1 cellular context compared by ENCODE assay signal in the genomic region with DNA sequence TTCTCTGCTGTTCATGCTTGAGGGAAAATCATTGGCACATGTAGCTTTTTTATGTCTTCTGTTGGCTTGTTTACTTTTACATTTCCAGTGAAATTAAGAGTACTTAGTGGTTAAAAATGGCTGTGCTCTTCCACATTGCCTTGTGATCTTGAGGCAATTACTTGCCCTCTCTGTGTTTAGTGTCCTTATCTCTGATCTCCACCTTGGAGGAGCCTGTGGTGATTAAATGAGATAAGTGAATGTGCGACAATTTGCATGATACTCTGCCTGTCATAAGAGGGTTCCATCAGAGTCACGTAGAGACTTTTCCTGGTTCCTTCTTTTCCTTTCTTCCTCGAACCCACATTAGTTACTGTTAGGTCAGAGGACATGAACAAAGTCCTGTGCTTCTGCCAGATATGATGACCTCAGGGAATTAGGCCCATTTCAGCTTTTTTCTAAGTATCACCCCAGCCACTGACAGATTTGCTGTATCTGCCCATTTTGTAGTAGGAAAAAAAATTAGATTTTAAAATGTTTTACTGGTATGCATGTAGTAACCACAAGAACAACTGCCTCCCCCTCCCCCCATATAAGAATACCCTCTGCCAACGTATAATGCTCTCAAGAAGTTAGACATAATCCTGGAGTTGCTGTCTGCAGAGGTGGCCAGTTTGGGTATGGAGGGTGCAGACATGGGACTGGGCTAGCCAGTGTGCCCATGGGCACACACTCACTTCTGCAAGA.
TF ChIP-seq lines count a peak whose summit lies in the region.

No MANE protein-coding gene starts in this region.

TF ChIP-seq in K562, 482 proteins besides CTCF, POLR2A, EP300 and RAD21 (continued from another document and continues in another):
- TF ChIP-seq, protein P1, sequence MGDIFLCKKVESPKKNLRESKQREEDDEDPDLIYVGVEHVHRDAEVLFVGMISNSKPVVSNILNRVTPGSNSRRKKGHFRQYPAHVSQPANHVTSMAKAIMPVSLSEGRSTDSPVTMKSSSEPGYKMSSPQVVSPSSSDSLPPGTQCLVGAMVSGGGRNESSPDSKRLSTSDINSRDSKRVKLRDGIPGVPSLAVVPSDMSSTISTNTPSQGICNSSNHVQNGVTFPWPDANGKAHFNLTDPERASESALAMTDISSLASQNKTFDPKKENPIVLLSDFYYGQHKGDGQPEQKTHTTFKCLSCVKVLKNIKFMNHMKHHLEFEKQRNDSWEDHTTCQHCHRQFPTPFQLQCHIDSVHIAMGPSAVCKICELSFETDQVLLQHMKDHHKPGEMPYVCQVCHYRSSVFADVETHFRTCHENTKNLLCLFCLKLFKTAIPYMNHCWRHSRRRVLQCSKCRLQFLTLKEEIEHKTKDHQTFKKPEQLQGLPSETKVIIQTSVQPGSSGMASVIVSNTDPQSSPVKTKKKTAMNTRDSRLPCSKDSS (IDR thresholded peaks at IDR 0.05; ENCODE audit: low read depth, partially characterized antibody): no peak
- TF ChIP-seq ZNF785 (CRISPR knock-in tag; IDR thresholded peaks at IDR 0.05): no peak
- TF ChIP-seq, protein P2, sequence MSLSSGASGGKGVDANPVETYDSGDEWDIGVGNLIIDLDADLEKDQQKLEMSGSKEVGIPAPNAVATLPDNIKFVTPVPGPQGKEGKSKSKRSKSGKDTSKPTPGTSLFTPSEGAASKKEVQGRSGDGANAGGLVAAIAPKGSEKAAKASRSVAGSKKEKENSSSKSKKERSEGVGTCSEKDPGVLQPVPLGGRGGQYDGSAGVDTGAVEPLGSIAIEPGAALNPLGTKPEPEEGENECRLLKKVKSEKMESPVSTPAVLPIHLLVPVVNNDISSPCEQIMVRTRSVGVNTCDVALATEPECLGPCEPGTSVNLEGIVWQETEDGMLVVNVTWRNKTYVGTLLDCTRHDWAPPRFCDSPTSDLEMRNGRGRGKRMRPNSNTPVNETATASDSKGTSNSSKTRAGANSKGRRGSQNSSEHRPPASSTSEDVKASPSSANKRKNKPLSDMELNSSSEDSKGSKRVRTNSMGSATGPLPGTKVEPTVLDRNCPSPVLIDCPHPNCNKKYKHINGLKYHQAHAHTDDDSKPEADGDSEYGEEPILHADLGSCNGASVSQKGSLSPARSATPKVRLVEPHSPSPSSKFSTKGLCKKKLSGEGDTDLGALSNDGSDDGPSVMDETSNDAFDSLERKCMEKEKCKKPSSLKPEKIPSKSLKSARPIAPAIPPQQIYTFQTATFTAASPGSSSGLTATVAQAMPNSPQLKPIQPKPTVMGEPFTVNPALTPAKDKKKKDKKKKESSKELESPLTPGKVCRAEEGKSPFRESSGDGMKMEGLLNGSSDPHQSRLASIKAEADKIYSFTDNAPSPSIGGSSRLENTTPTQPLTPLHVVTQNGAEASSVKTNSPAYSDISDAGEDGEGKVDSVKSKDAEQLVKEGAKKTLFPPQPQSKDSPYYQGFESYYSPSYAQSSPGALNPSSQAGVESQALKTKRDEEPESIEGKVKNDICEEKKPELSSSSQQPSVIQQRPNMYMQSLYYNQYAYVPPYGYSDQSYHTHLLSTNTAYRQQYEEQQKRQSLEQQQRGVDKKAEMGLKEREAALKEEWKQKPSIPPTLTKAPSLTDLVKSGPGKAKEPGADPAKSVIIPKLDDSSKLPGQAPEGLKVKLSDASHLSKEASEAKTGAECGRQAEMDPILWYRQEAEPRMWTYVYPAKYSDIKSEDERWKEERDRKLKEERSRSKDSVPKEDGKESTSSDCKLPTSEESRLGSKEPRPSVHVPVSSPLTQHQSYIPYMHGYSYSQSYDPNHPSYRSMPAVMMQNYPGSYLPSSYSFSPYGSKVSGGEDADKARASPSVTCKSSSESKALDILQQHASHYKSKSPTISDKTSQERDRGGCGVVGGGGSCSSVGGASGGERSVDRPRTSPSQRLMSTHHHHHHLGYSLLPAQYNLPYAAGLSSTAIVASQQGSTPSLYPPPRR (CRISPR knock-in tag; IDR thresholded peaks at IDR 0.05; ENCODE audit: borderline replicate concordance): no peak
- TF ChIP-seq NUFIP1 (IDR thresholded peaks at IDR 0.05; ENCODE audit: partially characterized antibody): no peak
- TF ChIP-seq, protein P3, sequence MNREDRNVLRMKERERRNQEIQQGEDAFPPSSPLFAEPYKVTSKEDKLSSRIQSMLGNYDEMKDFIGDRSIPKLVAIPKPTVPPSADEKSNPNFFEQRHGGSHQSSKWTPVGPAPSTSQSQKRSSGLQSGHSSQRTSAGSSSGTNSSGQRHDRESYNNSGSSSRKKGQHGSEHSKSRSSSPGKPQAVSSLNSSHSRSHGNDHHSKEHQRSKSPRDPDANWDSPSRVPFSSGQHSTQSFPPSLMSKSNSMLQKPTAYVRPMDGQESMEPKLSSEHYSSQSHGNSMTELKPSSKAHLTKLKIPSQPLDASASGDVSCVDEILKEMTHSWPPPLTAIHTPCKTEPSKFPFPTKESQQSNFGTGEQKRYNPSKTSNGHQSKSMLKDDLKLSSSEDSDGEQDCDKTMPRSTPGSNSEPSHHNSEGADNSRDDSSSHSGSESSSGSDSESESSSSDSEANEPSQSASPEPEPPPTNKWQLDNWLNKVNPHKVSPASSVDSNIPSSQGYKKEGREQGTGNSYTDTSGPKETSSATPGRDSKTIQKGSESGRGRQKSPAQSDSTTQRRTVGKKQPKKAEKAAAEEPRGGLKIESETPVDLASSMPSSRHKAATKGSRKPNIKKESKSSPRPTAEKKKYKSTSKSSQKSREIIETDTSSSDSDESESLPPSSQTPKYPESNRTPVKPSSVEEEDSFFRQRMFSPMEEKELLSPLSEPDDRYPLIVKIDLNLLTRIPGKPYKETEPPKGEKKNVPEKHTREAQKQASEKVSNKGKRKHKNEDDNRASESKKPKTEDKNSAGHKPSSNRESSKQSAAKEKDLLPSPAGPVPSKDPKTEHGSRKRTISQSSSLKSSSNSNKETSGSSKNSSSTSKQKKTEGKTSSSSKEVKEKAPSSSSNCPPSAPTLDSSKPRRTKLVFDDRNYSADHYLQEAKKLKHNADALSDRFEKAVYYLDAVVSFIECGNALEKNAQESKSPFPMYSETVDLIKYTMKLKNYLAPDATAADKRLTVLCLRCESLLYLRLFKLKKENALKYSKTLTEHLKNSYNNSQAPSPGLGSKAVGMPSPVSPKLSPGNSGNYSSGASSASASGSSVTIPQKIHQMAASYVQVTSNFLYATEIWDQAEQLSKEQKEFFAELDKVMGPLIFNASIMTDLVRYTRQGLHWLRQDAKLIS (CRISPR knock-in tag; IDR thresholded peaks at IDR 0.05): no peak
- TF ChIP-seq, protein P4, sequence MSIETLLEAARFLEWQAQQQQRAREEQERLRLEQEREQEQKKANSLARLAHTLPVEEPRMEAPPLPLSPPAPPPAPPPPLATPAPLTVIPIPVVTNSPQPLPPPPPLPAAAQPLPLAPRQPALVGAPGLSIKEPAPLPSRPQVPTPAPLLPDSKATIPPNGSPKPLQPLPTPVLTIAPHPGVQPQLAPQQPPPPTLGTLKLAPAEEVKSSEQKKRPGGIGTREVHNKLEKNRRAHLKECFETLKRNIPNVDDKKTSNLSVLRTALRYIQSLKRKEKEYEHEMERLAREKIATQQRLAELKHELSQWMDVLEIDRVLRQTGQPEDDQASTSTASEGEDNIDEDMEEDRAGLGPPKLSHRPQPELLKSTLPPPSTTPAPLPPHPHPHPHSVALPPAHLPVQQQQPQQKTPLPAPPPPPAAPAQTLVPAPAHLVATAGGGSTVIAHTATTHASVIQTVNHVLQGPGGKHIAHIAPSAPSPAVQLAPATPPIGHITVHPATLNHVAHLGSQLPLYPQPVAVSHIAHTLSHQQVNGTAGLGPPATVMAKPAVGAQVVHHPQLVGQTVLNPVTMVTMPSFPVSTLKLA (conservative IDR thresholded peaks at IDR 0.05): peak; percentile 31 to 54; a peak in 3 of 4 replicates
- TF ChIP-seq ZNF347 (CRISPR knock-in tag; IDR thresholded peaks at IDR 0.05; ENCODE audit: low read depth): no peak
- no peak for TF ChIP-seq MCM7 (IDR thresholded peaks at IDR 0.05)
- TF ChIP-seq, protein P5, sequence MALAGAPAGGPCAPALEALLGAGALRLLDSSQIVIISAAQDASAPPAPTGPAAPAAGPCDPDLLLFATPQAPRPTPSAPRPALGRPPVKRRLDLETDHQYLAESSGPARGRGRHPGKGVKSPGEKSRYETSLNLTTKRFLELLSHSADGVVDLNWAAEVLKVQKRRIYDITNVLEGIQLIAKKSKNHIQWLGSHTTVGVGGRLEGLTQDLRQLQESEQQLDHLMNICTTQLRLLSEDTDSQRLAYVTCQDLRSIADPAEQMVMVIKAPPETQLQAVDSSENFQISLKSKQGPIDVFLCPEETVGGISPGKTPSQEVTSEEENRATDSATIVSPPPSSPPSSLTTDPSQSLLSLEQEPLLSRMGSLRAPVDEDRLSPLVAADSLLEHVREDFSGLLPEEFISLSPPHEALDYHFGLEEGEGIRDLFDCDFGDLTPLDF (CRISPR knock-in tag; IDR thresholded peaks at IDR 0.05): no peak
- TF ChIP-seq YBX1 (IDR thresholded peaks at IDR 0.05): no peak
- TF ChIP-seq ZC3H8 (IDR thresholded peaks at IDR 0.05): no peak
- no peak for TF ChIP-seq ZNF282 (CRISPR knock-in tag; IDR thresholded peaks at IDR 0.05)
- no peak for TF ChIP-seq ETV5 (CRISPR knock-in tag; IDR thresholded peaks at IDR 0.05; ENCODE audit: low read depth)
- no peak for TF ChIP-seq ZNF239 (CRISPR knock-in tag; IDR thresholded peaks at IDR 0.05)
- no peak for TF ChIP-seq MYBL2 (IDR thresholded peaks at IDR 0.05; ENCODE audit: low read depth)
- no peak for TF ChIP-seq MYBL2 (CRISPR knock-in tag; IDR thresholded peaks at IDR 0.05; ENCODE audit: borderline replicate concordance)
- TF ChIP-seq, protein P6, sequence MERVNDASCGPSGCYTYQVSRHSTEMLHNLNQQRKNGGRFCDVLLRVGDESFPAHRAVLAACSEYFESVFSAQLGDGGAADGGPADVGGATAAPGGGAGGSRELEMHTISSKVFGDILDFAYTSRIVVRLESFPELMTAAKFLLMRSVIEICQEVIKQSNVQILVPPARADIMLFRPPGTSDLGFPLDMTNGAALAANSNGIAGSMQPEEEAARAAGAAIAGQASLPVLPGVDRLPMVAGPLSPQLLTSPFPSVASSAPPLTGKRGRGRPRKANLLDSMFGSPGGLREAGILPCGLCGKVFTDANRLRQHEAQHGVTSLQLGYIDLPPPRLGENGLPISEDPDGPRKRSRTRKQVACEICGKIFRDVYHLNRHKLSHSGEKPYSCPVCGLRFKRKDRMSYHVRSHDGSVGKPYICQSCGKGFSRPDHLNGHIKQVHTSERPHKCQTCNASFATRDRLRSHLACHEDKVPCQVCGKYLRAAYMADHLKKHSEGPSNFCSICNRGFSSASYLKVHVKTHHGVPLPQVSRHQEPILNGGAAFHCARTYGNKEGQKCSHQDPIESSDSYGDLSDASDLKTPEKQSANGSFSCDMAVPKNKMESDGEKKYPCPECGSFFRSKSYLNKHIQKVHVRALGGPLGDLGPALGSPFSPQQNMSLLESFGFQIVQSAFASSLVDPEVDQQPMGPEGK (CRISPR knock-in tag; IDR thresholded peaks at IDR 0.05; ENCODE audit: borderline replicate concordance): no peak
- no peak for TF ChIP-seq XRCC3 (IDR thresholded peaks at IDR 0.05)
- TF ChIP-seq CHD4 (IDR thresholded peaks at IDR 0.05; ENCODE audit: insufficient read depth, insufficient replicate concordance, low read depth, low read length, poor library complexity, severe bottlenecking): peak; percentile 77
- TF ChIP-seq CEBPB (tag; IDR thresholded peaks at IDR 0.05): no peak
- TF ChIP-seq, protein P7, sequence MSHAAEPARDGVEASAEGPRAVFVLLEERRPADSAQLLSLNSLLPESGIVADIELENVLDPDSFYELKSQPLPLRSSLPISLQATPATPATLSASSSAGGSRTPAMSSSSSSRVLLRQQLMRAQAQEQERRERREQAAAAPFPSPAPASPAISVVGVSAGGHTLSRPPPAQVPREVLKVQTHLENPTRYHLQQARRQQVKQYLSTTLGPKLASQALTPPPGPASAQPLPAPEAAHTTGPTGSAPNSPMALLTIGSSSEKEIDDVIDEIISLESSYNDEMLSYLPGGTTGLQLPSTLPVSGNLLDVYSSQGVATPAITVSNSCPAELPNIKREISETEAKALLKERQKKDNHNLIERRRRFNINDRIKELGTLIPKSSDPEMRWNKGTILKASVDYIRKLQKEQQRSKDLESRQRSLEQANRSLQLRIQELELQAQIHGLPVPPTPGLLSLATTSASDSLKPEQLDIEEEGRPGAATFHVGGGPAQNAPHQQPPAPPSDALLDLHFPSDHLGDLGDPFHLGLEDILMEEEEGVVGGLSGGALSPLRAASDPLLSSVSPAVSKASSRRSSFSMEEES (CRISPR knock-in tag; IDR thresholded peaks at IDR 0.05): no peak
- no peak for TF ChIP-seq ZNF140 (CRISPR knock-in tag; IDR thresholded peaks at IDR 0.05)
- TF ChIP-seq, protein P8, sequence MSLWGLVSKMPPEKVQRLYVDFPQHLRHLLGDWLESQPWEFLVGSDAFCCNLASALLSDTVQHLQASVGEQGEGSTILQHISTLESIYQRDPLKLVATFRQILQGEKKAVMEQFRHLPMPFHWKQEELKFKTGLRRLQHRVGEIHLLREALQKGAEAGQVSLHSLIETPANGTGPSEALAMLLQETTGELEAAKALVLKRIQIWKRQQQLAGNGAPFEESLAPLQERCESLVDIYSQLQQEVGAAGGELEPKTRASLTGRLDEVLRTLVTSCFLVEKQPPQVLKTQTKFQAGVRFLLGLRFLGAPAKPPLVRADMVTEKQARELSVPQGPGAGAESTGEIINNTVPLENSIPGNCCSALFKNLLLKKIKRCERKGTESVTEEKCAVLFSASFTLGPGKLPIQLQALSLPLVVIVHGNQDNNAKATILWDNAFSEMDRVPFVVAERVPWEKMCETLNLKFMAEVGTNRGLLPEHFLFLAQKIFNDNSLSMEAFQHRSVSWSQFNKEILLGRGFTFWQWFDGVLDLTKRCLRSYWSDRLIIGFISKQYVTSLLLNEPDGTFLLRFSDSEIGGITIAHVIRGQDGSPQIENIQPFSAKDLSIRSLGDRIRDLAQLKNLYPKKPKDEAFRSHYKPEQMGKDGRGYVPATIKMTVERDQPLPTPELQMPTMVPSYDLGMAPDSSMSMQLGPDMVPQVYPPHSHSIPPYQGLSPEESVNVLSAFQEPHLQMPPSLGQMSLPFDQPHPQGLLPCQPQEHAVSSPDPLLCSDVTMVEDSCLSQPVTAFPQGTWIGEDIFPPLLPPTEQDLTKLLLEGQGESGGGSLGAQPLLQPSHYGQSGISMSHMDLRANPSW (CRISPR knock-in tag; IDR thresholded peaks at IDR 0.05): no peak
- peak; percentile 63; the same call in 1 of the 2 replicates for TF ChIP-seq KHSRP (IDR thresholded peaks at IDR 0.05)
- no peak for TF ChIP-seq POLR2G (IDR thresholded peaks at IDR 0.05; ENCODE audit: low read depth, low read length)
- TF ChIP-seq ZNF583 (CRISPR knock-in tag; IDR thresholded peaks at IDR 0.05): no peak
- no peak for TF ChIP-seq MEF2A (IDR thresholded peaks at IDR 0.05; ENCODE audit: control insufficient read depth, low read depth, low read length)
- no peak for TF ChIP-seq XRCC4 (IDR thresholded peaks at IDR 0.05; ENCODE audit: extremely low read depth, insufficient read depth, insufficient read length)
- no peak for TF ChIP-seq SAFB (IDR thresholded peaks at IDR 0.05; ENCODE audit: borderline replicate concordance, low read depth, low read length)
- TF ChIP-seq RHOXF2B (CRISPR knock-in tag; conservative IDR thresholded peaks at IDR 0.05): no peak
- no peak for TF ChIP-seq SIN3B (IDR thresholded peaks at IDR 0.05; ENCODE audit: low read depth)
